Comparison of ENCODE assay signal across 1 cellular context in the genomic region with DNA sequence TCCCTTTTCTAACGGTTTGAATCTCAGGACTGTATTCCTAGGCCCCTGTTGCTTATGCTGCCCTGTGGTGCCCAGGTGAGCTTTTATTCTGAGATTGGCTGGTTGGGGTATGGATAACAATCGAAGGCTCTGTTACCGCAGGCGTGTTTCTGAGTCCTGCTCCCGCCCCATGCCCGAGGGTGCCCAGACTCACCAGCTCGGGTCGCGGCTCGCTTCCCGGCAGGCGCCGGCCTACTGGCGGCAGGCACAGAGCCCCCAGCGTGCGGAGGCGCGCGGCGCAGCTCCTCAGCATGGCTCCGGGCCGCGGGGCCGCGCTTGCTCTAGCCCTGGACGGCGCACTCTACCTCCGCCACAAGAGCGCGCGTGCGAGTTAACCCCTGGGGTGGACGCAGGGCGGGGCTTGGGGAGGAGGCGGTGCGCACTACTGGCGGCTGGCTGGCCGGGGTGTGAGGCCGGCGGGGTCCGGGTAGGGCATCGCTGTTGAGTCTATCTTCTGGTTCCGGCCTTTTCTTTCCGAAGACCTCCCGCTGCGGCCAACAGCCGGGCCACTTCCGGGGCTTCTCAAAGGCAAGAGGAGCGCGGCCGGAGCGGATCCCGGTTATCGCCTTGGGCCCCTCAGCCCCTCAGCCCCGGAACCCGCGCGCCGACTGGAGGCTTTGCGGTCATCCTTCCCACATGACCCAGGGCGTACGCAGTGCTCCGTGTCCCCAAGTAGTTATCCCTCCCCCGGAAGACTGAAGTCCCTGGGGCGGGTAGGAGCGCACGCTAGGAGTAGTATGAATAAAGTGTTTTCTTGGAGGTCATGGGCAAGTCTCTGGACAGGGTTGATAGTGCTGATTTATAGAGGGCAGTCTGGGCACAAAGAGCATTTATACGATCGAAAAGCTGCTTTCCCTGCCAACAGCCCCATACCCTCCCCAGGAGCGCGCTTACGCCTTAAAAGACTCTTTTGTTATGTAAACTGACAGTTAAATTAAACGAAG.
TF ChIP-seq lines count a peak whose summit lies in the region.

Gene THEM4, minus strand, starts transcription at position 345 of the 983 bp plus-strand sequence. Its CDS starts 53 bp downstream, at position 292.

TF ChIP-seq in K562, 482 proteins besides CTCF, POLR2A, EP300 and RAD21 (continued from another document and continues in another):
- TF ChIP-seq, protein P1, sequence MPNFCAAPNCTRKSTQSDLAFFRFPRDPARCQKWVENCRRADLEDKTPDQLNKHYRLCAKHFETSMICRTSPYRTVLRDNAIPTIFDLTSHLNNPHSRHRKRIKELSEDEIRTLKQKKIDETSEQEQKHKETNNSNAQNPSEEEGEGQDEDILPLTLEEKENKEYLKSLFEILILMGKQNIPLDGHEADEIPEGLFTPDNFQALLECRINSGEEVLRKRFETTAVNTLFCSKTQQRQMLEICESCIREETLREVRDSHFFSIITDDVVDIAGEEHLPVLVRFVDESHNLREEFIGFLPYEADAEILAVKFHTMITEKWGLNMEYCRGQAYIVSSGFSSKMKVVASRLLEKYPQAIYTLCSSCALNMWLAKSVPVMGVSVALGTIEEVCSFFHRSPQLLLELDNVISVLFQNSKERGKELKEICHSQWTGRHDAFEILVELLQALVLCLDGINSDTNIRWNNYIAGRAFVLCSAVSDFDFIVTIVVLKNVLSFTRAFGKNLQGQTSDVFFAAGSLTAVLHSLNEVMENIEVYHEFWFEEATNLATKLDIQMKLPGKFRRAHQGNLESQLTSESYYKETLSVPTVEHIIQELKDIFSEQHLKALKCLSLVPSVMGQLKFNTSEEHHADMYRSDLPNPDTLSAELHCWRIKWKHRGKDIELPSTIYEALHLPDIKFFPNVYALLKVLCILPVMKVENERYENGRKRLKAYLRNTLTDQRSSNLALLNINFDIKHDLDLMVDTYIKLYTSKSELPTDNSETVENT (CRISPR knock-in tag; IDR thresholded peaks at IDR 0.05) = peak; percentile 91
- no peak; the same call in 1 of the 2 replicates for TF ChIP-seq TCF7 (IDR thresholded peaks at IDR 0.05; ENCODE audit: borderline replicate concordance)
- TF ChIP-seq CBFB (CRISPR knock-in tag; IDR thresholded peaks at IDR 0.05) = peak; percentile 75
- peak; percentile 69 for TF ChIP-seq GMEB1 (CRISPR knock-in tag; IDR thresholded peaks at IDR 0.05)
- TF ChIP-seq ZFP36 (IDR thresholded peaks at IDR 0.05; ENCODE audit: low read depth, low read length, partially characterized antibody) = no peak
- TF ChIP-seq ZNF766 (CRISPR knock-in tag; conservative IDR thresholded peaks at IDR 0.05) = peak; percentile 82; the same call in 1 of the 2 replicates
- peak; percentile 80 for TF ChIP-seq NR2C1 (IDR thresholded peaks at IDR 0.05)
- TF ChIP-seq NR2C1 (tag; IDR thresholded peaks at IDR 0.05) = peak; percentile 84
- TF ChIP-seq POLR2G (IDR thresholded peaks at IDR 0.05; ENCODE audit: low read depth, low read length) = peak; percentile 99
- no peak for TF ChIP-seq MAFG (tag; conservative IDR thresholded peaks at IDR 0.05)
- TF ChIP-seq RBM22 (IDR thresholded peaks at IDR 0.05; ENCODE audit: low read depth, low read length, poor library complexity, severe bottlenecking) = peak; percentile 24
- TF ChIP-seq, protein P2, sequence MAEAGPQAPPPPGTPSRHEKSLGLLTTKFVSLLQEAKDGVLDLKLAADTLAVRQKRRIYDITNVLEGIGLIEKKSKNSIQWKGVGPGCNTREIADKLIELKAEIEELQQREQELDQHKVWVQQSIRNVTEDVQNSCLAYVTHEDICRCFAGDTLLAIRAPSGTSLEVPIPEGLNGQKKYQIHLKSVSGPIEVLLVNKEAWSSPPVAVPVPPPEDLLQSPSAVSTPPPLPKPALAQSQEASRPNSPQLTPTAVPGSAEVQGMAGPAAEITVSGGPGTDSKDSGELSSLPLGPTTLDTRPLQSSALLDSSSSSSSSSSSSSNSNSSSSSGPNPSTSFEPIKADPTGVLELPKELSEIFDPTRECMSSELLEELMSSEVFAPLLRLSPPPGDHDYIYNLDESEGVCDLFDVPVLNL (CRISPR knock-in tag; IDR thresholded peaks at IDR 0.05; ENCODE audit: low read depth) = no peak
- TF ChIP-seq, protein P3, sequence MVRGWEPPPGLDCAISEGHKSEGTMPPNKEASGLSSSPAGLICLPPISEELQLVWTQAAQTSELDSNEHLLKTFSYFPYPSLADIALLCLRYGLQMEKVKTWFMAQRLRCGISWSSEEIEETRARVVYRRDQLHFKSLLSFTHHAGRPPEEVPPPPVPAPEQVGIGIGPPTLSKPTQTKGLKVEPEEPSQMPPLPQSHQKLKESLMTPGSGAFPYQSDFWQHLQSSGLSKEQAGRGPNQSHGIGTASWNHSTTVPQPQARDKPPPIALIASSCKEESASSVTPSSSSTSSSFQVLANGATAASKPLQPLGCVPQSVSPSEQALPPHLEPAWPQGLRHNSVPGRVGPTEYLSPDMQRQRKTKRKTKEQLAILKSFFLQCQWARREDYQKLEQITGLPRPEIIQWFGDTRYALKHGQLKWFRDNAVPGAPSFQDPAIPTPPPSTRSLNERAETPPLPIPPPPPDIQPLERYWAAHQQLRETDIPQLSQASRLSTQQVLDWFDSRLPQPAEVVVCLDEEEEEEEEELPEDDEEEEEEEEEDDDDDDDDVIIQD (CRISPR knock-in tag; IDR thresholded peaks at IDR 0.05) = 0 out of 2 replicates have a peak, but pooled peaks have one; percentile 6
- peak; percentile 79; the same call in 1 of the 2 replicates for TF ChIP-seq ELF2 (CRISPR knock-in tag; IDR thresholded peaks at IDR 0.05)
- TF ChIP-seq, protein P4, sequence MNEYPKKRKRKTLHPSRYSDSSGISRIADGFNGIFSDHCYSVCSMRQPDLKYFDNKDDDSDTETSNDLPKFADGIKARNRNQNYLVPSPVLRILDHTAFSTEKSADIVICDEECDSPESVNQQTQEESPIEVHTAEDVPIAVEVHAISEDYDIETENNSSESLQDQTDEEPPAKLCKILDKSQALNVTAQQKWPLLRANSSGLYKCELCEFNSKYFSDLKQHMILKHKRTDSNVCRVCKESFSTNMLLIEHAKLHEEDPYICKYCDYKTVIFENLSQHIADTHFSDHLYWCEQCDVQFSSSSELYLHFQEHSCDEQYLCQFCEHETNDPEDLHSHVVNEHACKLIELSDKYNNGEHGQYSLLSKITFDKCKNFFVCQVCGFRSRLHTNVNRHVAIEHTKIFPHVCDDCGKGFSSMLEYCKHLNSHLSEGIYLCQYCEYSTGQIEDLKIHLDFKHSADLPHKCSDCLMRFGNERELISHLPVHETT (CRISPR knock-in tag; conservative IDR thresholded peaks at IDR 0.05 in 1 of 2, IDR thresholded peaks at IDR 0.05 in 1 of 2) = peak in 1 of 2 experiments; percentile 99; a peak in 2 of 4 replicates
- TF ChIP-seq TEAD4 (IDR thresholded peaks at IDR 0.05; ENCODE audit: low read length) = 0 out of 2 replicates have a peak, but pooled peaks have one; percentile 6
- no peak for TF ChIP-seq TEAD4 (CRISPR knock-in tag; IDR thresholded peaks at IDR 0.05; ENCODE audit: borderline replicate concordance)
- peak; percentile 95 for TF ChIP-seq MTA1 (IDR thresholded peaks at IDR 0.05; ENCODE audit: borderline replicate concordance)
- TF ChIP-seq SMARCB1 (IDR thresholded peaks at IDR 0.05; ENCODE audit: insufficient read length, low read depth) = no peak
- TF ChIP-seq HDAC8 (tag; IDR thresholded peaks at IDR 0.05) = 0 out of 2 replicates have a peak, but pooled peaks have one; percentile 44
- no peak for TF ChIP-seq GTF3C2 (IDR thresholded peaks at IDR 0.05; ENCODE audit: borderline replicate concordance, extremely low read depth, insufficient read length)
- no peak for TF ChIP-seq STAG1 (CRISPR knock-in tag; IDR thresholded peaks at IDR 0.05; ENCODE audit: borderline replicate concordance)
- no peak for TF ChIP-seq ZNF232 (CRISPR knock-in tag; IDR thresholded peaks at IDR 0.05)
- peak; percentile 70 for TF ChIP-seq USF2 (CRISPR knock-in tag; IDR thresholded peaks at IDR 0.05)
- peak; percentile 87 for TF ChIP-seq GTF2A2 (tag; IDR thresholded peaks at IDR 0.05)
- no peak for TF ChIP-seq PHF21A (IDR thresholded peaks at IDR 0.05; ENCODE audit: borderline replicate concordance, low read depth)
- TF ChIP-seq TFE3 (CRISPR knock-in tag; IDR thresholded peaks at IDR 0.05) = 0 out of 2 replicates have a peak, but pooled peaks have one; percentile 20
- 0 out of 4 replicates have a peak, but pooled peaks have one; percentile 8 to 32 for TF ChIP-seq MLLT1 (IDR thresholded peaks at IDR 0.05)
- TF ChIP-seq DMBX1 (CRISPR knock-in tag; IDR thresholded peaks at IDR 0.05; ENCODE audit: borderline replicate concordance) = no peak
- TF ChIP-seq NCOR1 (IDR thresholded peaks at IDR 0.05) = peak; percentile 46; the same call in 1 of the 2 replicates
- no peak for TF ChIP-seq MCM3 (IDR thresholded peaks at IDR 0.05)
- peak; percentile 87 for TF ChIP-seq ATF1 (CRISPR knock-in tag; IDR thresholded peaks at IDR 0.05)
- peak; percentile 86 for TF ChIP-seq ATF1 (tag; IDR thresholded peaks at IDR 0.05)
- TF ChIP-seq WHSC1 (IDR thresholded peaks at IDR 0.05; ENCODE audit: low read length) = no peak
- peak; percentile 99 for TF ChIP-seq GABPA (tag; conservative IDR thresholded peaks at IDR 0.05; ENCODE audit: low read depth)
- TF ChIP-seq NR2F6 (CRISPR knock-in tag; IDR thresholded peaks at IDR 0.05) = no peak
- TF ChIP-seq, protein P5, sequence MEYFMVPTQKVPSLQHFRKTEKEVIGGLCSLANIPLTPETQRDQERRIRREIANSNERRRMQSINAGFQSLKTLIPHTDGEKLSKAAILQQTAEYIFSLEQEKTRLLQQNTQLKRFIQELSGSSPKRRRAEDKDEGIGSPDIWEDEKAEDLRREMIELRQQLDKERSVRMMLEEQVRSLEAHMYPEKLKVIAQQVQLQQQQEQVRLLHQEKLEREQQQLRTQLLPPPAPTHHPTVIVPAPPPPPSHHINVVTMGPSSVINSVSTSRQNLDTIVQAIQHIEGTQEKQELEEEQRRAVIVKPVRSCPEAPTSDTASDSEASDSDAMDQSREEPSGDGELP (CRISPR knock-in tag; IDR thresholded peaks at IDR 0.05; ENCODE audit: borderline replicate concordance) = peak; percentile 89
- TF ChIP-seq ZNF12 (CRISPR knock-in tag; IDR thresholded peaks at IDR 0.05) = no peak; the same call in 1 of the 2 replicates
- TF ChIP-seq ADNP (tag; IDR thresholded peaks at IDR 0.05) = no peak
- TF ChIP-seq HMG20A (CRISPR knock-in tag; conservative IDR thresholded peaks at IDR 0.05) = no peak
